Comparison of ENCODE assay signal across 16 cellular contexts in genomic region chr16:68269793-68270192, GRCh38. TPM values are rescaled to one million over a fixed set of nuclear protein-coding genes. Genes with fewer than 3 reads are reported as not detected.
A peak's percentile ranks its signal among the peaks of the same experiment; 100 is the strongest.
DNase-seq lines count a peak whose midpoint lies in the region; ATAC-seq and TF ChIP-seq lines count a peak whose summit lies in the region.
"Had no signal": no experiment of that assay in that cellular context is flagged by ENCODE, and none has a peak within 500 bp of the region (broad histone marks: within the 10 kb centered on the region; RNA-seq: fewer than 3 reads in every experiment).

No MANE protein-coding gene starts in this region.

- H3K36me3 Mint-ChIP-seq in T-helper 2 cell treated with Interferon-gamma antibody and Interleukin-4, amounts not matched to agents 5 μg/mL and 100 μg/mL, for 36 hours (ENCODE audit: low read depth) = peaks cover 41% of the 10 kb centered on the region
- peaks cover 28% of the 10 kb centered on the region; the same call in 1 of the 2 replicates for H3K36me3 Mint-ChIP-seq in HFFc6 (ENCODE audit: low read depth)
- peaks cover 11% of the 10 kb centered on the region for H3K36me3 Mint-ChIP-seq in activated naive CD8-positive, alpha-beta T cell

- peak overlapping the region; percentile 96 for H3K4me3 ChIP-seq in retinal pigment epithelial cell (ENCODE audit: low read length)
- H3K4me3 ChIP-seq: BLaER1 treated with 17β-estradiol and CSF1 and Interleukin-3, amounts not matched to agents 10 nM and 100 nM; smooth muscle cell had no signal

- ATAC-seq in GM21825 (IDR thresholded peaks at IDR 0.05; ENCODE audit: unreplicated experiment) (no peak), GM21526 (IDR thresholded peaks at IDR 0.05; ENCODE audit: low FRiP score, unreplicated experiment) (no peak)

- DNase-seq in T-helper 2 cell treated with Interferon-gamma antibody and Interleukin-4, amounts not matched to agents 5 μg/mL and 100 μg/mL, for 36 hours (ENCODE audit: low spot score) = no peak
- no peak for DNase-seq in T-helper 2 cell
- no peak for DNase-seq in HFFc6
- no peak for DNase-seq in retinal pigment epithelial cell (ENCODE audit: low read depth)
- DNase-seq in DMS153 treated with DMSO at 0.1 percent for 48 hours (lab: John Stamatoyannopoulos, UW; ENCODE audit: unreplicated experiment) = no peak
- DNase-seq: 8988T; activated CD4-positive, CD25-positive, alpha-beta regulatory T cell treated with anti-CD3 and anti-CD28 coated beads, Interleukin-2, amount 50 U/mL, for 72 hours; NCI-H1417 treated with DMSO at 0.1 percent for 48 hours; NCI-H2227 treated with DMSO at 0.1 percent for 48 hours; NK-92 treated with Interleukin-12 subunit alpha and Interleukin-12 subunit beta, amount 100 ng/mL, for 24 hours had no signal

- peak overlapping the region; percentile 26 for H3K27ac Mint-ChIP-seq in T-helper 2 cell treated with Interferon-gamma antibody and Interleukin-4, amounts not matched to agents 5 μg/mL and 100 μg/mL, for 36 hours
- peak overlapping the region; percentile 18; the same call in 1 of the 2 replicates for H3K27ac Mint-ChIP-seq in HFFc6
- peak overlapping the region; percentile 72 for H3K27ac Mint-ChIP-seq in activated naive CD8-positive, alpha-beta T cell
- H3K27ac Mint-ChIP-seq: dendritic cell treated with granulocyte-macrophage colony-stimulating factor and Interleukin-4, amounts not matched to agents 40 ng/mL and 50 ng/mL, for 4 days had no signal

- no peaks in the 10 kb centered on the region for H3K27me3 Mint-ChIP-seq in T-helper 2 cell treated with Interferon-gamma antibody and Interleukin-4, amounts not matched to agents 5 μg/mL and 100 μg/mL, for 36 hours (ENCODE audit: low read depth)
- peaks cover 2% of the 10 kb centered on the region; the same call in 1 of the 2 replicates for H3K27me3 Mint-ChIP-seq in HFFc6 (ENCODE audit: insufficient read depth)
- H3K27me3 Mint-ChIP-seq in activated naive CD8-positive, alpha-beta T cell = no peaks in the 10 kb centered on the region
- H3K27me3 Mint-ChIP-seq: dendritic cell treated with granulocyte-macrophage colony-stimulating factor and Interleukin-4, amounts not matched to agents 40 ng/mL and 50 ng/mL, for 4 days had no signal

- H3K4me3 Mint-ChIP-seq in T-helper 2 cell treated with Interferon-gamma antibody and Interleukin-4, amounts not matched to agents 5 μg/mL and 100 μg/mL, for 36 hours = no peak overlapping the region
- no peak overlapping the region for H3K4me3 Mint-ChIP-seq in HFFc6
- H3K4me3 Mint-ChIP-seq in activated naive CD8-positive, alpha-beta T cell = peak overlapping the region; percentile 74
- H3K4me3 Mint-ChIP-seq: dendritic cell treated with granulocyte-macrophage colony-stimulating factor and Interleukin-4, amounts not matched to agents 40 ng/mL and 50 ng/mL, for 4 days had no signal

- H3K4me1 Mint-ChIP-seq in T-helper 2 cell treated with Interferon-gamma antibody and Interleukin-4, amounts not matched to agents 5 μg/mL and 100 μg/mL, for 36 hours (ENCODE audit: low read depth) = peaks cover 73% of the 10 kb centered on the region
- peaks cover 47% of the 10 kb centered on the region for H3K4me1 Mint-ChIP-seq in HFFc6 (ENCODE audit: low read depth)
- peaks cover 83% of the 10 kb centered on the region for H3K4me1 Mint-ChIP-seq in activated naive CD8-positive, alpha-beta T cell (ENCODE audit: low read depth)

- no peaks in the 10 kb centered on the region for H3K9me3 Mint-ChIP-seq in T-helper 2 cell treated with Interferon-gamma antibody and Interleukin-4, amounts not matched to agents 5 μg/mL and 100 μg/mL, for 36 hours
- H3K9me3 Mint-ChIP-seq in HFFc6 = no peaks in the 10 kb centered on the region
- no peaks in the 10 kb centered on the region for H3K9me3 Mint-ChIP-seq in activated naive CD8-positive, alpha-beta T cell (ENCODE audit: low read depth)
- H3K9me3 Mint-ChIP-seq: dendritic cell treated with granulocyte-macrophage colony-stimulating factor and Interleukin-4, amounts not matched to agents 40 ng/mL and 50 ng/mL, for 4 days had no signal

- TF ChIP-seq CTCF in HFFc6 (IDR thresholded peaks at IDR 0.05) = no peak
- no peak for TF ChIP-seq CTCF in retinal pigment epithelial cell (conservative IDR thresholded peaks at IDR 0.05; ENCODE audit: low read depth, low read length)

RNA-seq across cellular contexts. Expression of gene SLC7A6, which starts 5.5 kb away (rescaled TPM):
- 10 to 100 TPM; 46.1 to 56.6 (median 50.8) TPM for total RNA-seq in HFFc6 (2021; fragmentation: NEBNext Ultra II Directional; extraction: Animal tissue kit (Norgen Biotek cat#: 25700))

RNA-seq across cellular contexts. Expression of gene PLA2G15, which starts 24.6 kb away (rescaled TPM):
- total RNA-seq in HFFc6 (2021; fragmentation: NEBNext Ultra II Directional; extraction: Animal tissue kit (Norgen Biotek cat#: 25700)) = 10 to 100 TPM; 40.1 to 47.4 (median 44.4) TPM

RNA-seq across cellular contexts. Expression of gene ESRP2, which starts 33.9 kb away (rescaled TPM):
- under 1 TPM in 4 of 6 experiments, not detected in 2; 0.05 to 0.14 (median 0.10) TPM for total RNA-seq in HFFc6 (2021; fragmentation: NEBNext Ultra II Directional; extraction: Animal tissue kit (Norgen Biotek cat#: 25700))

RNA-seq across cellular contexts. Expression of gene SLC7A6OS, which starts 41.0 kb away (rescaled TPM):
- total RNA-seq in HFFc6 (2021; fragmentation: NEBNext Ultra II Directional; extraction: Animal tissue kit (Norgen Biotek cat#: 25700)) = 10 to 100 TPM; 10.5 to 16.2 (median 13.7) TPM

RNA-seq across cellular contexts. Expression of gene PRMT7, which starts 41.0 kb away (rescaled TPM):
- total RNA-seq in HFFc6 (2021; fragmentation: NEBNext Ultra II Directional; extraction: Animal tissue kit (Norgen Biotek cat#: 25700)) = 10 to 100 TPM; 32.1 to 37.7 (median 36.4) TPM

Comparison
In these comparisons a context has a peak if more than half of its experiments do, and no peak if none do; other contexts are left out.
1. H3K27ac Mint-ChIP-seq: peak in every context shown above with its lines; median percentile 72 in activated naive CD8-positive, alpha-beta T cell; 26 in T-helper 2 cell treated with Interferon-gamma antibody and Interleukin-4, amounts not matched to agents 5 μg/mL and 100 μg/mL, for 36 hours; 18 in HFFc6.